1 cellular context compared by ENCODE assay signal in genomic region chr10:88228130-88228529, GRCh38.
TF ChIP-seq lines count a peak whose summit lies in the region.

No MANE protein-coding gene starts in this region.

TF ChIP-seq in IMR-90, 13 proteins besides CTCF, POLR2A, EP300 and RAD21:
- no peak for TF ChIP-seq ELK1 (IDR thresholded peaks at IDR 0.05; ENCODE audit: borderline replicate concordance, low read depth, low read length)
- TF ChIP-seq CHD1 (IDR thresholded peaks at IDR 0.05; ENCODE audit: low read depth, low read length), result no peak
TF ChIP-seq in IMR-90: peak in this region for 0.
